In genomic region chr22:46798366-46799057, GRCh38 we compare ENCODE assay signal across 9 cellular contexts. TPM values are rescaled to one million over a fixed set of nuclear protein-coding genes. Genes with fewer than 3 reads are reported as not detected.
A peak's percentile ranks its signal among the peaks of the same experiment; 100 is the strongest.
DNase-seq lines count a peak whose midpoint lies in the region; ATAC-seq and TF ChIP-seq lines count a peak whose summit lies in the region.
"Had no signal": no experiment of that assay in that cellular context is flagged by ENCODE, and none has a peak within 500 bp of the region (broad histone marks: within the 10 kb centered on the region; RNA-seq: fewer than 3 reads in every experiment).

No MANE protein-coding gene starts in this region.

- peaks cover 8% of the 10 kb centered on the region for H3K4me1 Mint-ChIP-seq in T-helper 1 cell treated with Interleukin-12 subunit alpha and Interleukin-12 subunit beta and Interleukin-4 antibody, amounts not matched to agents 30 μg/mL and 1 μg/mL, for 36 hours (ENCODE audit: low read depth)

- peak; percentile 91 to 97 (median 94) for TF ChIP-seq CTCF in adrenal gland (IDR thresholded peaks at IDR 0.05)

- DNase-seq in GF-D8 (lab: John Stamatoyannopoulos, UW) (peak; percentile 7), LoVo (ENCODE audit: low spot score) (peak; percentile 48), adrenal gland (peak; percentile 76 to 93 (median 84)), left cardiac atrium (peak; percentile 79), renal cortical epithelial cell (ENCODE audit: low read depth) (peak; percentile 29), NCI-H1092 treated with DMSO at 0.1 percent for 48 hours (lab: John Stamatoyannopoulos, UW) (no peak)

- no peaks in the 10 kb centered on the region for H3K27me3 Mint-ChIP-seq in T-helper 1 cell treated with Interleukin-12 subunit alpha and Interleukin-12 subunit beta and Interleukin-4 antibody, amounts not matched to agents 30 μg/mL and 1 μg/mL, for 36 hours (ENCODE audit: low read depth)

- peak; percentile 75 to 86 for ATAC-seq in left cardiac atrium
- no peak for ATAC-seq in GM18873 (IDR thresholded peaks at IDR 0.05; ENCODE audit: low FRiP score, unreplicated experiment)

- H3K36me3 Mint-ChIP-seq in T-helper 1 cell treated with Interleukin-12 subunit alpha and Interleukin-12 subunit beta and Interleukin-4 antibody, amounts not matched to agents 30 μg/mL and 1 μg/mL, for 36 hours (ENCODE audit: low read depth), result peaks cover 27% of the 10 kb centered on the region

- WGBS in adrenal gland, 4 donors, result 26 to 45% (median 32%) methylated on average over 9 to 22 of the region's 22 CpGs

- peaks cover 0 to 10% of the 10 kb centered on the region in 2 donors for H3K4me1 ChIP-seq in adrenal gland (replicated peaks in 1 of 2)

- H3K9me3 Mint-ChIP-seq in T-helper 1 cell treated with Interleukin-12 subunit alpha and Interleukin-12 subunit beta and Interleukin-4 antibody, amounts not matched to agents 30 μg/mL and 1 μg/mL, for 36 hours, result no peaks in the 10 kb centered on the region

- H3K27ac ChIP-seq in adrenal gland, result peak overlapping the region in 2 of 5 donors; percentile 17 to 72
- H3K27ac ChIP-seq: epithelial cell of prostate had no signal

- no peak for TF ChIP-seq POLR2A in adrenal gland (IDR thresholded peaks at IDR 0.05)

- H3K27me3 ChIP-seq in adrenal gland, result no peaks in the 10 kb centered on the region

- H3K9me3 ChIP-seq in adrenal gland (replicated peaks in 1 of 3), result no peaks in the 10 kb centered on the region

- no peak overlapping the region for H3K4me3 ChIP-seq in adrenal gland

- intact Hi-C loops in adrenal gland (cut with DNase I), result loop anchor here in 1 of 2 donors (5.0 kb wide), 1 partner anchor 1694 kb away; no protein-coding TSS in a partner anchor
- intact Hi-C loops in left cardiac atrium (cut with DNase I), result loop anchor here in 1 of 2 donors (5.0 kb wide), 1 partner anchor 1694 kb away; no protein-coding TSS in a partner anchor

- no peak overlapping the region for H3K4me3 Mint-ChIP-seq in T-helper 1 cell treated with Interleukin-12 subunit alpha and Interleukin-12 subunit beta and Interleukin-4 antibody, amounts not matched to agents 30 μg/mL and 1 μg/mL, for 36 hours

- peak overlapping the region; percentile 73 for H3K27ac Mint-ChIP-seq in T-helper 1 cell treated with Interleukin-12 subunit alpha and Interleukin-12 subunit beta and Interleukin-4 antibody, amounts not matched to agents 30 μg/mL and 1 μg/mL, for 36 hours

- peaks cover 0 to 44% of the 10 kb centered on the region in 2 donors for H3K36me3 ChIP-seq in adrenal gland (replicated peaks in 1 of 2)

RNA-seq across cellular contexts. Expression of gene TBC1D22A, which starts 36.1 kb away (rescaled TPM):
- total RNA-seq in adrenal gland (10 to 100 TPM; 18.8 to 44.2 (median 29.9) TPM), left cardiac atrium (10 to 100 TPM; 15.8 to 17.4 TPM), renal cortical epithelial cell (11.5 and 20.0 TPM in 2 replicates)
- polyA plus RNA-seq in adrenal gland, result 10 to 100 TPM; 11.5 to 17.4 (median 14.9) TPM
